In genomic region chr12:76402259-76402658, GRCh38 we compare ENCODE assay signal across 1 cellular context.
TF ChIP-seq lines count a peak whose summit lies in the region.

No MANE protein-coding gene starts in this region.

TF ChIP-seq in K562, 482 proteins besides CTCF, POLR2A, EP300 and RAD21 (continued from another document and continues in another):
- 0 out of 2 replicates have a peak, but pooled peaks have one; percentile 19 for TF ChIP-seq MYNN (IDR thresholded peaks at IDR 0.05)
- no peak for TF ChIP-seq MYNN (CRISPR knock-in tag; IDR thresholded peaks at IDR 0.05)
- TF ChIP-seq ADNP (tag; IDR thresholded peaks at IDR 0.05) = 0 out of 2 replicates have a peak, but pooled peaks have one; percentile 16
- 0 out of 2 replicates have a peak, but pooled peaks have one; percentile 61 for TF ChIP-seq GATAD2A (IDR thresholded peaks at IDR 0.05)
- TF ChIP-seq PKNOX1 (IDR thresholded peaks at IDR 0.05) = peak; percentile 96
- no peak for TF ChIP-seq ZNF274 (IDR thresholded peaks at IDR 0.05; ENCODE audit: borderline replicate concordance, low read depth, low read length)
- TF ChIP-seq HDAC3 (IDR thresholded peaks at IDR 0.05; ENCODE audit: borderline replicate concordance, partially characterized antibody) = peak; percentile 81
- no peak for TF ChIP-seq ZZZ3 (IDR thresholded peaks at IDR 0.05)
- TF ChIP-seq KDM4B (IDR thresholded peaks at IDR 0.05; ENCODE audit: borderline replicate concordance in 2 of 2, low read depth in 1 of 2) = no peak
- TF ChIP-seq ZBTB17 (CRISPR knock-in tag; IDR thresholded peaks at IDR 0.05) = no peak
- peak in 1 of 2 experiments; percentile 54; a peak in 1 of 4 replicates for TF ChIP-seq SRF (CRISPR knock-in tag; IDR thresholded peaks at IDR 0.05)
- peak; percentile 99 for TF ChIP-seq MEIS2 (IDR thresholded peaks at IDR 0.05; ENCODE audit: partially characterized antibody)
- TF ChIP-seq BHLHE40 (IDR thresholded peaks at IDR 0.05; ENCODE audit: low read length) = peak; percentile 8; the same call in 1 of the 2 replicates
- no peak for TF ChIP-seq SP2 (IDR thresholded peaks at IDR 0.05; ENCODE audit: extremely low read depth, low read depth, low read length, poor library complexity, severe bottlenecking)
- no peak for TF ChIP-seq CAMTA2 (CRISPR knock-in tag; conservative IDR thresholded peaks at IDR 0.05)
- TF ChIP-seq CBX3 (IDR thresholded peaks at IDR 0.05; ENCODE audit: borderline replicate concordance in 1 of 2, low read length in 2 of 2) = peak in 1 of 2 experiments; percentile 80; a peak in 1 of 3 replicates
- TF ChIP-seq FOXA3 (CRISPR knock-in tag; conservative IDR thresholded peaks at IDR 0.05 in 1 of 2, IDR thresholded peaks at IDR 0.05 in 1 of 2) = peak in 1 of 2 experiments; percentile 52; a peak in 2 of 4 replicates
- peak; percentile 71 for TF ChIP-seq GATAD2B (IDR thresholded peaks at IDR 0.05; ENCODE audit: borderline replicate concordance)
- peak; percentile 75 for TF ChIP-seq HMGN3 (IDR thresholded peaks at IDR 0.05; ENCODE audit: borderline replicate concordance, extremely low read depth, insufficient read length, low read depth, low read length)
- TF ChIP-seq CHD7 (IDR thresholded peaks at IDR 0.05; ENCODE audit: low read depth, low read length) = no peak
- TF ChIP-seq GATA2 (CRISPR knock-in tag; IDR thresholded peaks at IDR 0.05) = peak; percentile 78
- TF ChIP-seq HDAC2 (IDR thresholded peaks at IDR 0.05) = peak; percentile 61
- no peak for TF ChIP-seq HNRNPH1 (optimal IDR thresholded peaks at IDR 0.05; ENCODE audit: low read depth, low read length)
- TF ChIP-seq ARID1B (IDR thresholded peaks at IDR 0.05) = peak; percentile 94
- no peak for TF ChIP-seq ZC3H8 (IDR thresholded peaks at IDR 0.05)
- TF ChIP-seq KDM5B (IDR thresholded peaks at IDR 0.05; ENCODE audit: insufficient replicate concordance, low read depth, low read length) = no peak
- peak; percentile 90 for TF ChIP-seq NCOR1 (IDR thresholded peaks at IDR 0.05)
- TF ChIP-seq ZNF398 (CRISPR knock-in tag; IDR thresholded peaks at IDR 0.05) = no peak
- peak; percentile 81 for TF ChIP-seq PML (IDR thresholded peaks at IDR 0.05; ENCODE audit: low read length)
- no peak for TF ChIP-seq ZNF282 (CRISPR knock-in tag; IDR thresholded peaks at IDR 0.05)
- TF ChIP-seq POLR2AphosphoS5 (IDR thresholded peaks at IDR 0.05; ENCODE audit: control insufficient read depth, insufficient read depth, low read depth, low read length) = peak; percentile 88
- peak; percentile 82 for TF ChIP-seq SOX6 (IDR thresholded peaks at IDR 0.05)
- 0 out of 2 replicates have a peak, but pooled peaks have one; percentile 32 for TF ChIP-seq MEF2D (tag; conservative IDR thresholded peaks at IDR 0.05; ENCODE audit: low read depth)
- TF ChIP-seq TAF9B (IDR thresholded peaks at IDR 0.05; ENCODE audit: partially characterized antibody) = peak; percentile 36
- 0 out of 4 replicates have a peak, but pooled peaks of 1 of the 2 experiments have one; percentile 34 for TF ChIP-seq MNT (conservative IDR thresholded peaks at IDR 0.05)
- peak; percentile 82 for TF ChIP-seq FOXM1 (IDR thresholded peaks at IDR 0.05; ENCODE audit: low read depth)
- no peak for TF ChIP-seq FOXM1 (CRISPR knock-in tag; IDR thresholded peaks at IDR 0.05; ENCODE audit: low read depth)
- TF ChIP-seq PHF20 (IDR thresholded peaks at IDR 0.05; ENCODE audit: partially characterized antibody) = no peak
- TF ChIP-seq ZNF639 (CRISPR knock-in tag; conservative IDR thresholded peaks at IDR 0.05 in 1 of 2, IDR thresholded peaks at IDR 0.05 in 1 of 2) = 0 out of 4 replicates have a peak, but pooled peaks of 1 of the 2 experiments have one; percentile 58
- no peak for TF ChIP-seq JUN (IDR thresholded peaks at IDR 0.05; ENCODE audit: borderline replicate concordance, low read depth, low read length)
- TF ChIP-seq JUN (CRISPR knock-in tag; IDR thresholded peaks at IDR 0.05; ENCODE audit: borderline replicate concordance) = no peak
- TF ChIP-seq MEF2A (IDR thresholded peaks at IDR 0.05; ENCODE audit: control insufficient read depth, low read depth, low read length) = 0 out of 2 replicates have a peak, but pooled peaks have one; percentile 15
- no peak for TF ChIP-seq NR2C2 (CRISPR knock-in tag; IDR thresholded peaks at IDR 0.05)
- peak; percentile 49; the same call in 1 of the 2 replicates for TF ChIP-seq NR2C2 (tag; IDR thresholded peaks at IDR 0.05)
- no peak for TF ChIP-seq NFE2 (IDR thresholded peaks at IDR 0.05; ENCODE audit: low read depth)
- TF ChIP-seq BRCA1 (IDR thresholded peaks at IDR 0.05) = no peak
- TF ChIP-seq BRCA1 (CRISPR knock-in tag; IDR thresholded peaks at IDR 0.05) = no peak
- TF ChIP-seq CHAMP1 (IDR thresholded peaks at IDR 0.05) = peak; percentile 69; the same call in 1 of the 2 replicates
